18 cellular contexts compared by ENCODE assay signal in the genomic region with DNA sequence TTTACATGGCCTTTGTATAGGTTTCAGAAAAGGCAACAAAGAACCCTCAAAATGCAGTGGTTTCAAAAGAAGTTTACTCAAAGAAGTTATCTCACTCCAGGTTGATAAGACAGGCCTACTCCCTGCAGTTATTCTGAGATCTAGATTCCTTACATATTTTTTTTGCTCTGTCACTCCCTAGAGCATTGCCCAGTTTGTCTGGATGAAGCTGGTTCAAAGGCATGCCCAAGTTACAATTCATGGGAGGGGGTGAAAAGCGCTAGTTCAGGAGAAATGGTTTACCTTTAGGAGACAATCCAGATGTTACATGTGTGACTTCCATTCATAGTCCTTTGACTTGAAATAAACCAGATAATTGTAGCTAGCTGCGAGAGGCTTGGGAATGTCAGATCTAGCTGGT.
DNase-seq lines count a peak whose midpoint lies in the region; ATAC-seq and TF ChIP-seq lines count a peak whose summit lies in the region.
"Had no signal": no experiment of that assay in that cellular context is flagged by ENCODE, and none has a peak within 500 bp of the region (broad histone marks: within the 10 kb centered on the region; RNA-seq: fewer than 3 reads in every experiment).

No MANE protein-coding gene starts in this region.

- intact Hi-C loops in Calu3 (cut with micrococcal nuclease; ENCODE audit: unreplicated experiment), result no loop called here

- ATAC-seq in omental fat pad (ENCODE audit: low FRiP score) (peak; percentile 36), HG03460 (IDR thresholded peaks at IDR 0.05; ENCODE audit: unreplicated experiment) (no peak)
- no peak for ATAC-seq in stimulated activated effector memory CD8-positive, alpha-beta T cell treated with anti-CD3 and anti-CD28 coated beads, Interleukin-12 subunit alpha, Interleukin-12 subunit beta, amount 100 ng/mL, for 72 hours
- ATAC-seq: K562, PC-3 had no signal

- TF ChIP-seq CTCF in Calu3 (IDR thresholded peaks at IDR 0.05; ENCODE audit: unreplicated experiment) (no peak), omental fat pad (IDR thresholded peaks at IDR 0.05) (no peak), GM20000 (IDR thresholded peaks at IDR 0.05; ENCODE audit: extremely low read depth, missing control alignments) (no peak)

- DNase-seq in Calu3 (peak; percentile 15), OCI-M1 (lab: John Stamatoyannopoulos, UW) (peak; percentile 6), iris pigment epithelial cell (ENCODE audit: low read depth) (peak; percentile 16), omental fat pad (ENCODE audit: low spot score) (no peak), GM20000 (ENCODE audit: low spot score) (no peak)
- DNase-seq in activated CD4-positive, alpha-beta T cell treated with anti-CD3 and anti-CD28 coated beads, Interleukin-2, amount 50 U/mL, for 1 hour, result no peak
- no peak for DNase-seq in stimulated activated effector memory CD8-positive, alpha-beta T cell treated with anti-CD3 and anti-CD28 coated beads, Interleukin-12 subunit alpha, Interleukin-12 subunit beta, amount 100 ng/mL, for 72 hours (ENCODE audit: low spot score in 2 of 2)
- DNase-seq: AML-193; CD4-positive, CD25-positive, alpha-beta regulatory T cell; GM23248; NCI-H1436 treated with DMSO at 0.1 percent for 48 hours; NCI-H2081 treated with DMSO at 0.1 percent for 48 hours; NCI-H2227 treated with DMSO at 0.1 percent for 48 hours; NCI-H526; NK-92 treated with Interleukin-12 subunit alpha and Interleukin-12 subunit beta, amount 100 ng/mL, for 24 hours; PC-3 had no signal

- no peaks in the 10 kb centered on the region for H3K9me3 Mint-ChIP-seq in Calu3 (ENCODE audit: low read depth, unreplicated experiment)
- no peaks in the 10 kb centered on the region for H3K9me3 Mint-ChIP-seq in stimulated activated effector memory CD8-positive, alpha-beta T cell treated with anti-CD3 and anti-CD28 coated beads, Interleukin-12 subunit alpha, Interleukin-12 subunit beta, amount 100 ng/mL, for 72 hours

- H3K4me3 Mint-ChIP-seq in Calu3 (ENCODE audit: low read depth, unreplicated experiment), result no peak overlapping the region
- no peak overlapping the region for H3K4me3 Mint-ChIP-seq in stimulated activated effector memory CD8-positive, alpha-beta T cell treated with anti-CD3 and anti-CD28 coated beads, Interleukin-12 subunit alpha, Interleukin-12 subunit beta, amount 100 ng/mL, for 72 hours
- H3K4me3 Mint-ChIP-seq: CD4-positive, CD25-positive, alpha-beta regulatory T cell had no signal

- H3K27me3 Mint-ChIP-seq in Calu3 (ENCODE audit: unreplicated experiment), result no peaks in the 10 kb centered on the region
- H3K27me3 Mint-ChIP-seq: CD4-positive, CD25-positive, alpha-beta regulatory T cell had no signal

- no peaks in the 10 kb centered on the region for H3K36me3 Mint-ChIP-seq in Calu3 (ENCODE audit: insufficient read depth, unreplicated experiment)
- no peaks in the 10 kb centered on the region for H3K36me3 Mint-ChIP-seq in stimulated activated effector memory CD8-positive, alpha-beta T cell treated with anti-CD3 and anti-CD28 coated beads, Interleukin-12 subunit alpha, Interleukin-12 subunit beta, amount 100 ng/mL, for 72 hours
- H3K36me3 Mint-ChIP-seq: CD4-positive, CD25-positive, alpha-beta regulatory T cell had no signal

- no TSS peak for BruUV-seq in Calu3 (replicated peaks; lab: Mats Ljungman, UMichigan)

- CTCF ChIA-PET in Calu3 (lab: Charles Lee), result no interaction called here

- peak overlapping the region; percentile 46 for H3K27ac Mint-ChIP-seq in Calu3 (ENCODE audit: unreplicated experiment)
- H3K27ac Mint-ChIP-seq in stimulated activated effector memory CD8-positive, alpha-beta T cell treated with anti-CD3 and anti-CD28 coated beads, Interleukin-12 subunit alpha, Interleukin-12 subunit beta, amount 100 ng/mL, for 72 hours, result no peak overlapping the region
- H3K27ac Mint-ChIP-seq: CD4-positive, CD25-positive, alpha-beta regulatory T cell had no signal

- peaks cover 37% of the 10 kb centered on the region for H3K4me1 Mint-ChIP-seq in Calu3 (ENCODE audit: low read depth, unreplicated experiment)
- H3K4me1 Mint-ChIP-seq in stimulated activated effector memory CD8-positive, alpha-beta T cell treated with anti-CD3 and anti-CD28 coated beads, Interleukin-12 subunit alpha, Interleukin-12 subunit beta, amount 100 ng/mL, for 72 hours, result no peaks in the 10 kb centered on the region
- H3K4me1 Mint-ChIP-seq: CD4-positive, CD25-positive, alpha-beta regulatory T cell had no signal

Comparison
In these comparisons a context has a peak if more than half of its experiments do, and no peak if none do; other contexts are left out.
1. DNase-seq: peak in Calu3 (single experiment), OCI-M1 (single experiment) and iris pigment epithelial cell (single experiment); none in omental fat pad (single experiment), activated CD4-positive, alpha-beta T cell treated with anti-CD3 and anti-CD28 coated beads, Interleukin-2, amount 50 U/mL, for 1 hour (single experiment), GM20000 (single experiment) and stimulated activated effector memory CD8-positive, alpha-beta T cell treated with anti-CD3 and anti-CD28 coated beads, Interleukin-12 subunit alpha, Interleukin-12 subunit beta, amount 100 ng/mL, for 72 hours (0 of 2).